8 cellular contexts compared by ENCODE assay signal in genomic region chr2:15938803-15939555, GRCh38. TPM values are rescaled to one million over a fixed set of nuclear protein-coding genes. Genes with fewer than 3 reads are reported as not detected.
DNase-seq lines count a peak whose midpoint lies in the region; ATAC-seq and TF ChIP-seq lines count a peak whose summit lies in the region.

No MANE protein-coding gene starts in this region.

- H3F3A ChIP-seq in PC-3 (ENCODE audit: low read length, unreplicated experiment): no peaks in the 10 kb centered on the region

- no peaks in the 10 kb centered on the region for H3K9me2 ChIP-seq in PC-3 (replicated peaks; ENCODE audit: low read length)

- H3K79me1 ChIP-seq in trophoblast cell (ENCODE audit: low read length): peaks cover 29% of the 10 kb centered on the region

- H2BK5ac ChIP-seq in trophoblast cell (ENCODE audit: low read depth, low read length, poor library complexity): no peak overlapping the region

- H3K9ac ChIP-seq in ES-I3 (ENCODE audit: low read depth, low read length) (peak overlapping the region; percentile 83), PC-3 (ENCODE audit: low read length) (no peak overlapping the region), iPS-18a (ENCODE audit: low read length) (peak overlapping the region; percentile 97), trophoblast cell (ENCODE audit: low read length) (no peak overlapping the region)

- H3K9me3 ChIP-seq in ES-I3 (ENCODE audit: control insufficient read depth, insufficient read depth, low read length) (no peaks in the 10 kb centered on the region), PC-3 (ENCODE audit: low read length) (no peaks in the 10 kb centered on the region), iPS-18a (ENCODE audit: control insufficient read depth, low read depth, low read length) (no peaks in the 10 kb centered on the region), trophoblast cell (ENCODE audit: insufficient read depth, low read depth, low read length) (no peaks in the 10 kb centered on the region)

- ATAC-seq in PC-3: no peak
- no peak for ATAC-seq in GM18517 (IDR thresholded peaks at IDR 0.05; ENCODE audit: unreplicated experiment)
- ATAC-seq in HG03045 (IDR thresholded peaks at IDR 0.05; ENCODE audit: unreplicated experiment): no peak

- H3K36me3 ChIP-seq in ES-I3 (ENCODE audit: insufficient read depth, low read length) (no peaks in the 10 kb centered on the region), PC-3 (ENCODE audit: low read depth, low read length) (no peaks in the 10 kb centered on the region), iPS-18a (ENCODE audit: control insufficient read depth, low read depth, low read length) (peaks cover 6% of the 10 kb centered on the region), trophoblast cell (ENCODE audit: control insufficient read depth in 1 of 2, insufficient read depth in 2 of 2, low read length in 2 of 2) (peaks cover 0 to 8% of the 10 kb centered on the region in 2 experiments)

- intact Hi-C loops in PC-3 (cut with micrococcal nuclease): loop anchor here (2.0 kb wide), 1 partner anchor 302 kb away; no protein-coding TSS in a partner anchor

- H2BK120ac ChIP-seq in trophoblast cell (ENCODE audit: insufficient read depth, low read length, poor library complexity): no peak overlapping the region

- H3K27ac ChIP-seq in PC-3 (ENCODE audit: low read length) (no peak overlapping the region), iPS-18a (ENCODE audit: low read length) (no peak overlapping the region), trophoblast cell (ENCODE audit: low read depth, low read length) (no peak overlapping the region)

- H2AK5ac ChIP-seq in trophoblast cell (ENCODE audit: low read length): no peak overlapping the region

- CTCF ChIA-PET in PC-3 (lab: Charles Lee): no interaction called here

- no peaks in the 10 kb centered on the region for H3K79me2 ChIP-seq in PC-3 (ENCODE audit: low read length)
- H3K79me2 ChIP-seq in trophoblast cell (ENCODE audit: control insufficient read depth, insufficient read depth, low read length, poor library complexity): peaks cover 26% of the 10 kb centered on the region

- H3K4me3 ChIP-seq in PC-3 (ENCODE audit: low read length) (no peak overlapping the region), iPS-18a (ENCODE audit: low read length) (peak overlapping the region; percentile 78), trophoblast cell (ENCODE audit: low read depth, low read length) (no peak overlapping the region)

- WGBS in trophoblast cell (ENCODE audit: extremely low coverage, insufficient coverage, insufficient read length): no CpG with 5 or more reads among the region's 8 CpGs

- DNase-seq in PC-3 (no peak), trophoblast cell (no peak), COLO668 (lab: John Stamatoyannopoulos, UW; ENCODE audit: unreplicated experiment) (no peak), GM19240 (ENCODE audit: insufficient read length, low spot score) (no peak)

- H4K91ac ChIP-seq in trophoblast cell (ENCODE audit: low read depth, low read length): peak overlapping the region; percentile 66

- H3K4me1 ChIP-seq in ES-I3 (ENCODE audit: insufficient read depth, low read length): peaks cover 24% of the 10 kb centered on the region
- H3K4me1 ChIP-seq in PC-3 (ENCODE audit: insufficient read depth, low read length): 0 out of 2 replicates have a peak, but pooled peaks cover 6% of the 10 kb centered on the region
- H3K4me1 ChIP-seq in iPS-18a (ENCODE audit: control insufficient read depth, low read depth, low read length): peaks cover 38% of the 10 kb centered on the region
- peaks cover 5 to 10% of the 10 kb centered on the region in 2 experiments for H3K4me1 ChIP-seq in trophoblast cell (ENCODE audit: control insufficient read depth in 1 of 2, insufficient read depth in 2 of 2, low read length in 2 of 2)

- H3K27me3 ChIP-seq in PC-3 (ENCODE audit: low read length) (peaks cover 67% of the 10 kb centered on the region), iPS-18a (ENCODE audit: control insufficient read depth, insufficient read depth, low read length) (no peaks in the 10 kb centered on the region), trophoblast cell (ENCODE audit: insufficient read depth, low read length) (no peaks in the 10 kb centered on the region)

- H4K20me1 ChIP-seq in PC-3 (ENCODE audit: low read length): no peaks in the 10 kb centered on the region

- H3K4ac ChIP-seq in trophoblast cell (ENCODE audit: low read depth, low read length): no peak overlapping the region

- H3K23ac ChIP-seq in trophoblast cell (ENCODE audit: low read length): no peak overlapping the region

- H2AFZ ChIP-seq in PC-3 (ENCODE audit: low read length) (peak overlapping the region; percentile 40; the same call in 1 of the 2 replicates), trophoblast cell (ENCODE audit: insufficient read depth, low read length, poor library complexity) (no peak overlapping the region)

- POLR2A ChIA-PET in PC-3 (lab: Charles Lee; ENCODE audit: unreplicated experiment): no interaction called here

- no peak for TF ChIP-seq CTCF in PC-3 (conservative IDR thresholded peaks at IDR 0.05; ENCODE audit: low read depth, low read length)

- H3K4me2 ChIP-seq in PC-3 (ENCODE audit: low read length) (peak overlapping the region; percentile 71; the same call in 1 of the 2 replicates), trophoblast cell (ENCODE audit: low read length) (peak overlapping the region; percentile 96)

- H3K14ac ChIP-seq in trophoblast cell (ENCODE audit: low read length): no peak overlapping the region

- no peak overlapping the region for H4K8ac ChIP-seq in trophoblast cell (ENCODE audit: low read depth, low read length)

- H2BK12ac ChIP-seq in trophoblast cell (ENCODE audit: low read length): no peak overlapping the region

- no peak overlapping the region for H4K12ac ChIP-seq in trophoblast cell (ENCODE audit: low read depth, low read length)

- BruUV-seq in PC-3 (replicated peaks; lab: Mats Ljungman, UMichigan): no TSS peak

- no peak overlapping the region for H3K18ac ChIP-seq in trophoblast cell (ENCODE audit: low read length)

RNA-seq across cellular contexts. Expression of gene MYCN, which starts 1.4 kb away (rescaled TPM):
- not detected in 2 replicates for total RNA-seq in PC-3 (2014; rRNA removed)
- polyA plus RNA-seq in trophoblast cell (2013): 104 and 113 TPM in 2 replicates

Comparison
In these comparisons a context has a peak if more than half of its experiments do, and no peak if none do; other contexts are left out.
1. H3K9ac ChIP-seq: peak in ES-I3 (single experiment) and iPS-18a (single experiment); none in PC-3 (single experiment) and trophoblast cell (single experiment).